ENCODE assay signal across 1 cellular context in the genomic region with DNA sequence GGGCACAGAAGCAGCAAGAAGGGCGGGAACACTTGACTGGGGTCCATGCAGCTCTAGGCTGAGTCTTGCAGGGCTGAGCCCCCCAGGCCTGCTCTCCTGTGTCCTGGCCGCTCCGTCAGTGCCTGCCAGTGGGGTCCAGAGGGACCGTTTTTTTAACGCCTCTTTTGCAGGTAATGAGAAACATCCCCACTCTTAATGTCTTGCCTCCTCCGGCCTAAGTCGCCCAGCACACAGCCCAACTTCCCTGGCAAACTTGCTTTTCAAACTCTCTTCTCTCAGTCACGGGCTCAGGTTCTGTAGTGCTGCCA.
TF ChIP-seq lines count a peak whose summit lies in the region.

No MANE protein-coding gene starts in this region.

TF ChIP-seq in Ishikawa, 13 proteins besides CTCF, POLR2A, EP300 and RAD21:
- TF ChIP-seq ZBTB7A (IDR thresholded peaks at IDR 0.05; ENCODE audit: low read depth), result 0 out of 2 replicates have a peak, but pooled peaks have one; percentile 6
